ENCODE assay signal across 19 cellular contexts in genomic region chr3:64647825-64648224, GRCh38.
"Had no signal": no experiment of that assay in that cellular context is flagged by ENCODE, and none has a peak within 500 bp of the region (broad histone marks: within the 10 kb centered on the region; RNA-seq: fewer than 3 reads in every experiment).

No MANE protein-coding gene starts in this region.

- H3K27me3 ChIP-seq: esophagus muscularis mucosa, gastrocnemius medialis, heart right ventricle, right lobe of liver, tibial artery had no signal

- H3K36me3 ChIP-seq: right lobe of liver, tibial artery had no signal

- H3K4me3 ChIP-seq: esophagus muscularis mucosa, gastrocnemius medialis, heart right ventricle, mucosa of descending colon, psoas muscle, right lobe of liver, tibial artery had no signal

- ATAC-seq: gastrocnemius medialis; heart right ventricle; left lobe of liver; mucosa of descending colon; natural killer cell; psoas muscle; right lobe of liver; stimulated activated effector memory CD8-positive, alpha-beta T cell treated with anti-CD3 and anti-CD28 coated beads, Interleukin-12 subunit alpha, Interleukin-12 subunit beta, amount 100 ng/mL, for 72 hours had no signal

- H3K9me3 ChIP-seq: esophagus muscularis mucosa, gastrocnemius medialis, heart right ventricle, mucosa of descending colon, psoas muscle, right lobe of liver, tibial artery had no signal

- H3K79me2 ChIP-seq: parathyroid adenoma had no signal

- H3K27ac ChIP-seq: epithelial cell of prostate, esophagus muscularis mucosa, gastrocnemius medialis, heart right ventricle, parathyroid adenoma, psoas muscle, right lobe of liver, tibial artery had no signal

- H3K4me1 ChIP-seq: gastrocnemius medialis, parathyroid adenoma, psoas muscle, right lobe of liver had no signal

- H3K9ac ChIP-seq: parathyroid adenoma had no signal

- DNase-seq: effector memory CD4-positive, alpha-beta T cell; gastrocnemius medialis; heart right ventricle; hypothalamus; kidney glomerular epithelial cell; mammary epithelial cell; mucosa of descending colon; natural killer cell; psoas muscle; retina; right lobe of liver; stimulated activated CD4-positive, alpha-beta T cell treated with anti-CD3 and anti-CD28 coated beads, Interleukin-4, amount 100 ng/mL, for 1 hour; stimulated activated CD8-positive, alpha-beta memory T cell treated with anti-CD3 and anti-CD28 coated beads, Interleukin-4, amount 100 ng/mL, for 48 hours; tibial artery had no signal

- H2AFZ ChIP-seq: parathyroid adenoma had no signal
